ENCODE assay signal across 1 cellular context in the genomic region with DNA sequence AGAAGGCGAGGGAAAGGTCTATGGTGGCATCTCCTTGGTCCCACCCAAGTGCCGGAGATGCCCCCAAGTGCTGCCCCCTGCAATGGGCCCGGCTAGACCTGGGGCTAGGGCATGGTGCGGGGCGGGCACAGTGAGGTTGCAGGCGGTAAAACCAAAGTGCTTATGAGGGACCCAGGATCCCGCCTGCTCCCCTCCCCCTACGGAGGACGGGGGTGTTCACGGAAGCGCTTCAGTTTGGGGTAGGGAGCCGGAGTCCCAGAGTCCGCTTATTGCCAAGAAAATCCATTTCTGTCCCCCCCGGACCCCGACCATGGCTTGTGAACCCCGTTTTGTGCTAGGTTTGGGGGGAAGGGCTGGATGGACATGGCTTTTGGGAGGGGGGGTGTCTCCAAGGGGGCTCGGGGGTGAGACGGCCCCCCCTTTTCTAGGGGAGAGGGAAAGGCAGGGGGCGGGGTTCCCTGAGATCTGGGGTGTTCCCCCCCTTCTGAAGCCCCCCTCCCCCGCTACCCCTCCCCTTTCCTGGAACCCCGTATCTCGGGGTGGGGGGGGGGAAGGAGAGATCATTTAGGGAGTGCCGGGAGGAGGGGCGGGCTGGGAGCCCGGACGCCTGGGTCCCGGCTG.
TF ChIP-seq lines count a peak whose summit lies in the region.

No MANE protein-coding gene starts in this region.

TF ChIP-seq in HCT116, 20 proteins besides CTCF, POLR2A, EP300 and RAD21 (continued from another document):
- TF ChIP-seq, protein P1, sequence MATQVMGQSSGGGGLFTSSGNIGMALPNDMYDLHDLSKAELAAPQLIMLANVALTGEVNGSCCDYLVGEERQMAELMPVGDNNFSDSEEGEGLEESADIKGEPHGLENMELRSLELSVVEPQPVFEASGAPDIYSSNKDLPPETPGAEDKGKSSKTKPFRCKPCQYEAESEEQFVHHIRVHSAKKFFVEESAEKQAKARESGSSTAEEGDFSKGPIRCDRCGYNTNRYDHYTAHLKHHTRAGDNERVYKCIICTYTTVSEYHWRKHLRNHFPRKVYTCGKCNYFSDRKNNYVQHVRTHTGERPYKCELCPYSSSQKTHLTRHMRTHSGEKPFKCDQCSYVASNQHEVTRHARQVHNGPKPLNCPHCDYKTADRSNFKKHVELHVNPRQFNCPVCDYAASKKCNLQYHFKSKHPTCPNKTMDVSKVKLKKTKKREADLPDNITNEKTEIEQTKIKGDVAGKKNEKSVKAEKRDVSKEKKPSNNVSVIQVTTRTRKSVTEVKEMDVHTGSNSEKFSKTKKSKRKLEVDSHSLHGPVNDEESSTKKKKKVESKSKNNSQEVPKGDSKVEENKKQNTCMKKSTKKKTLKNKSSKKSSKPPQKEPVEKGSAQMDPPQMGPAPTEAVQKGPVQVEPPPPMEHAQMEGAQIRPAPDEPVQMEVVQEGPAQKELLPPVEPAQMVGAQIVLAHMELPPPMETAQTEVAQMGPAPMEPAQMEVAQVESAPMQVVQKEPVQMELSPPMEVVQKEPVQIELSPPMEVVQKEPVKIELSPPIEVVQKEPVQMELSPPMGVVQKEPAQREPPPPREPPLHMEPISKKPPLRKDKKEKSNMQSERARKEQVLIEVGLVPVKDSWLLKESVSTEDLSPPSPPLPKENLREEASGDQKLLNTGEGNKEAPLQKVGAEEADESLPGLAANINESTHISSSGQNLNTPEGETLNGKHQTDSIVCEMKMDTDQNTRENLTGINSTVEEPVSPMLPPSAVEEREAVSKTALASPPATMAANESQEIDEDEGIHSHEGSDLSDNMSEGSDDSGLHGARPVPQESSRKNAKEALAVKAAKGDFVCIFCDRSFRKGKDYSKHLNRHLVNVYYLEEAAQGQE (IDR thresholded peaks at IDR 0.05; ENCODE audit: low read depth), result no peak
- no peak for TF ChIP-seq EZH2 (IDR thresholded peaks at IDR 0.05)
- no peak for TF ChIP-seq SIN3A (IDR thresholded peaks at IDR 0.05; ENCODE audit: low read depth)
- no peak for TF ChIP-seq TCF7L2 (IDR thresholded peaks at IDR 0.05; ENCODE audit: borderline replicate concordance, extremely low read depth, insufficient read depth, insufficient read length)
- no peak for TF ChIP-seq ELF1 (IDR thresholded peaks at IDR 0.05; ENCODE audit: borderline replicate concordance, low read depth)
- TF ChIP-seq FOSL1 (IDR thresholded peaks at IDR 0.05; ENCODE audit: low read depth), result no peak
- TF ChIP-seq EGR1 (IDR thresholded peaks at IDR 0.05; ENCODE audit: low read depth), result no peak
- no peak for TF ChIP-seq CBX3 (IDR thresholded peaks at IDR 0.05; ENCODE audit: low read depth)
- no peak for TF ChIP-seq ZFX (IDR thresholded peaks at IDR 0.05)
- no peak for TF ChIP-seq ZNF274 (IDR thresholded peaks at IDR 0.05; ENCODE audit: low read depth, low read length)
TF ChIP-seq in HCT116: peak in this region for 0.
